Comparison of ENCODE assay signal across 17 cellular contexts in genomic region chr12:120678572-120678971, GRCh38. TPM values are rescaled to one million over a fixed set of nuclear protein-coding genes. Genes with fewer than 3 reads are reported as not detected.
DNase-seq lines count a peak whose midpoint lies in the region; ATAC-seq and TF ChIP-seq lines count a peak whose summit lies in the region.
"Had no signal": no experiment of that assay in that cellular context is flagged by ENCODE, and none has a peak within 500 bp of the region (broad histone marks: within the 10 kb centered on the region; RNA-seq: fewer than 3 reads in every experiment).

No MANE protein-coding gene starts in this region.

- H3K9me3 ChIP-seq in HAP-1: no peaks in the 10 kb centered on the region
- H3K9me3 ChIP-seq: left lung, thoracic aorta had no signal

- TF ChIP-seq CTCF in NB4 (IDR thresholded peaks at IDR 0.05; ENCODE audit: low read depth, low read length) (no peak), foreskin fibroblast (IDR thresholded peaks at IDR 0.05; ENCODE audit: low read depth, low read length) (no peak)

- ATAC-seq in GM18909 (IDR thresholded peaks at IDR 0.05; ENCODE audit: poor library complexity, unreplicated experiment): peak; percentile 10
- ATAC-seq in HG03571 (IDR thresholded peaks at IDR 0.05; ENCODE audit: unreplicated experiment): no peak
- no peak for ATAC-seq in GM21423 (IDR thresholded peaks at IDR 0.05; ENCODE audit: unreplicated experiment)

- in situ Hi-C loops in HAP-1 (cut with MboI; ENCODE audit: low sequenced_read_pairs): no loop called here

- H3K4me3 ChIP-seq in NB4 (ENCODE audit: low read depth, low read length) (no peak overlapping the region), HAP-1 (no peak overlapping the region), foreskin fibroblast (ENCODE audit: low read depth in 1 of 2, low read length in 2 of 2) (no peak overlapping the region)
- H3K4me3 ChIP-seq: coronary artery, left lung, thoracic aorta had no signal

- H3K27me3 ChIP-seq in HAP-1 (ENCODE audit: low read depth): no peaks in the 10 kb centered on the region
- H3K27me3 ChIP-seq: left lung had no signal

- peak overlapping the region; percentile 23 for H3K27ac ChIP-seq in epithelial cell of prostate
- H3K27ac ChIP-seq: coronary artery, thoracic aorta had no signal

- peak; percentile 65 for DNase-seq in Daoy (ENCODE audit: low read depth)
- DNase-seq in NB4 (ENCODE audit: low read depth): peak; percentile 67
- no peak for DNase-seq in epithelial cell of prostate (ENCODE audit: low read depth, low spot score)
- no peak for DNase-seq in HAP-1 (ENCODE audit: low spot score in 2 of 2)
- DNase-seq in foreskin fibroblast: no peak
- DNase-seq: DMS153; left lung; NCI-H1105; NCI-H774; stimulated activated CD4-positive, alpha-beta T cell treated with anti-CD3 and anti-CD28 coated beads, Interleukin-4, amount 100 ng/mL, for 4 hours had no signal

- no peaks in the 10 kb centered on the region for H3K4me1 ChIP-seq in HAP-1

- no peak for TF ChIP-seq POLR2A in NB4 (IDR thresholded peaks at IDR 0.05; ENCODE audit: extremely low read depth, insufficient read length)

- H3K36me3 ChIP-seq in HAP-1 (replicated peaks): no peaks in the 10 kb centered on the region
- H3K36me3 ChIP-seq: left lung, thoracic aorta had no signal

RNA-seq across cellular contexts. Expression of gene MLEC, which starts 8.4 kb away (rescaled TPM):
- total RNA-seq in Daoy (2014; rRNA removed; shearing (Covaris generic)): 93.7 and 108 TPM in 2 replicates

RNA-seq across cellular contexts. Expression of gene UNC119B, which starts 31.7 kb away (rescaled TPM):
- total RNA-seq in Daoy (2014; rRNA removed; shearing (Covaris generic)): 11.2 and 15.0 TPM in 2 replicates

RNA-seq across cellular contexts. Expression of gene CABP1, which starts 38.1 kb away (rescaled TPM):
- 0.17 TPM in 1 of 2 replicates, not detected in the other for total RNA-seq in Daoy (2014; rRNA removed; shearing (Covaris generic))
- total RNA-seq: fibroblast of villous mesenchyme, H4 had no signal

RNA-seq across cellular contexts. Expression of gene ACADS, which starts 47.1 kb away (rescaled TPM):
- total RNA-seq in Daoy (2014; rRNA removed; shearing (Covaris generic)): 9.4 and 10.9 TPM in 2 replicates

Comparison
In these comparisons a context has a peak if more than half of its experiments do, and no peak if none do; other contexts are left out.
1. DNase-seq: peak in Daoy (single experiment) and NB4 (single experiment); none in epithelial cell of prostate (single experiment), HAP-1 (0 of 2) and foreskin fibroblast (0 of 2).